Comparison of ENCODE assay signal across 1 cellular context in the genomic region with DNA sequence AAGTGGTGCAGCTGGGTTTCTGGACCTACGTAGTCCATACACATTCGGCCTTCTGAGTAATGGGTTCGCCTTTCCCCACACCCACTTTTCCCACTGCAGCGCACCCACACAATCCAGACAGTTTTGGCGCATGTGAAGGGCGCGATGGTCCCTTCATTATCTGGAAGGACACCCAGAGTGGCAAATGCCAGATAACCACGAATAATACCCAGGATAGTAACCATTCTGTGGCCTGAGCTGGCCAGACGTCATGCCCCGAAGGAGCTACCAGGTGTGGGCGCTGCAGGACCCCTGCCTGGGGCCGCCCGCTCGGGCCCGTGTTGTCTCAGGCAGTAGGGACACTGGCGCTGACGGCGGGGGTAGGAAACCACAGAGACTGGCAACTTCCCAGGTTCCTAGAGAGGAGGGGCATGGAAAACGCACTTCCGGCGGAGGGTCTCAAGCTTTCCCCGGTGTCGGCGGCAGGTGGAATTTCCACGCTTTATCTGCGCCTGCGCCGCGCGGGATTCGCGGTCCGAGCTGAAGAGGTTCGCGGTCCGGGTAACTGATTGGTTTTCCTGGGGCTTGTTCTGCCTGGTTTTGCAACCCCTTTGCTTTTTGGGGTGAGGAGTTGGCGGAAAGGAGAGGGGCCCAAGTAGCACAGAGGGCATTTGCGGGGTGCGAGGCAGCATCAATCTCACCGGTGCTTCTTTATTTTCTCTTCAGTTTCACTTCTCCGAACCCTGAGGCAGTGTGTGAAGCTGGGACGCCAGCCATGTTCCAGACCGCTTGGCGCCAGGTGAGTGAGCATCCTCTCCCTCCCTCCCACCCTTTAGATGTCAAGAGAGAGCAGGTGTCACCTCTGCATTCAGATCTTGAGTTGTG.
TF ChIP-seq lines count a peak whose summit lies in the region.

A gene (plus strand): TSS at position 441 of the 864 bp plus-strand sequence. CDS start 314 bp downstream, at position 755.

TF ChIP-seq in HEK293, 187 proteins besides CTCF, POLR2A, EP300 and RAD21 (continued from another document and continues in another):
- TF ChIP-seq, protein P1, sequence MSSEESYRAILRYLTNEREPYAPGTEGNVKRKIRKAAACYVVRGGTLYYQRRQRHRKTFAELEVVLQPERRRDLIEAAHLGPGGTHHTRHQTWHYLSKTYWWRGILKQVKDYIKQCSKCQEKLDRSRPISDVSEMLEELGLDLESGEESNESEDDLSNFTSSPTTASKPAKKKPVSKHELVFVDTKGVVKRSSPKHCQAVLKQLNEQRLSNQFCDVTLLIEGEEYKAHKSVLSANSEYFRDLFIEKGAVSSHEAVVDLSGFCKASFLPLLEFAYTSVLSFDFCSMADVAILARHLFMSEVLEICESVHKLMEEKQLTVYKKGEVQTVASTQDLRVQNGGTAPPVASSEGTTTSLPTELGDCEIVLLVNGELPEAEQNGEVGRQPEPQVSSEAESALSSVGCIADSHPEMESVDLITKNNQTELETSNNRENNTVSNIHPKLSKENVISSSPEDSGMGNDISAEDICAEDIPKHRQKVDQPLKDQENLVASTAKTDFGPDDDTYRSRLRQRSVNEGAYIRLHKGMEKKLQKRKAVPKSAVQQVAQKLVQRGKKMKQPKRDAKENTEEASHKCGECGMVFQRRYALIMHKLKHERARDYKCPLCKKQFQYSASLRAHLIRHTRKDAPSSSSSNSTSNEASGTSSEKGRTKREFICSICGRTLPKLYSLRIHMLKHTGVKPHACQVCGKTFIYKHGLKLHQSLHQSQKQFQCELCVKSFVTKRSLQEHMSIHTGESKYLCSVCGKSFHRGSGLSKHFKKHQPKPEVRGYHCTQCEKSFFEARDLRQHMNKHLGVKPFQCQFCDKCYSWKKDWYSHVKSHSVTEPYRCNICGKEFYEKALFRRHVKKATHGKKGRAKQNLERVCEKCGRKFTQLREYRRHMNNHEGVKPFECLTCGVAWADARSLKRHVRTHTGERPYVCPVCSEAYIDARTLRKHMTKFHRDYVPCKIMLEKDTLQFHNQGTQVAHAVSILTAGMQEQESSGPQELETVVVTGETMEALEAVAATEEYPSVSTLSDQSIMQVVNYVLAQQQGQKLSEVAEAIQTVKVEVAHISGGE (tag by site-specific recombination; conservative IDR thresholded peaks at IDR 0.05; ENCODE audit: low read depth), result peak; percentile 80
- TF ChIP-seq ZNF560 (tag by site-specific recombination; IDR thresholded peaks at IDR 0.05; ENCODE audit: borderline replicate concordance), result no peak
- no peak for TF ChIP-seq ZNF416 (tag by site-specific recombination; IDR thresholded peaks at IDR 0.05)
- no peak for TF ChIP-seq ZNF654 (tag by site-specific recombination; IDR thresholded peaks at IDR 0.05; ENCODE audit: low read depth)
- TF ChIP-seq KLF8 (tag by site-specific recombination; IDR thresholded peaks at IDR 0.05), result no peak
- no peak for TF ChIP-seq ZNF324 (tag by site-specific recombination; IDR thresholded peaks at IDR 0.05)
- no peak for TF ChIP-seq ZNF837 (tag by site-specific recombination; IDR thresholded peaks at IDR 0.05)
- no peak for TF ChIP-seq ZNF529 (tag by site-specific recombination; IDR thresholded peaks at IDR 0.05; ENCODE audit: insufficient replicate concordance)
- TF ChIP-seq, protein P2, sequence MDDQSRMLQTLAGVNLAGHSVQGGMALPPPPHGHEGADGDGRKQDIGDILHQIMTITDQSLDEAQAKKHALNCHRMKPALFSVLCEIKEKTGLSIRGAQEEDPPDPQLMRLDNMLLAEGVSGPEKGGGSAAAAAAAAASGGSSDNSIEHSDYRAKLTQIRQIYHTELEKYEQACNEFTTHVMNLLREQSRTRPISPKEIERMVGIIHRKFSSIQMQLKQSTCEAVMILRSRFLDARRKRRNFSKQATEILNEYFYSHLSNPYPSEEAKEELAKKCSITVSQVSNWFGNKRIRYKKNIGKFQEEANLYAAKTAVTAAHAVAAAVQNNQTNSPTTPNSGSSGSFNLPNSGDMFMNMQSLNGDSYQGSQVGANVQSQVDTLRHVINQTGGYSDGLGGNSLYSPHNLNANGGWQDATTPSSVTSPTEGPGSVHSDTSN (CRISPR knock-in tag; IDR thresholded peaks at IDR 0.05), result no peak
- TF ChIP-seq, protein P3, sequence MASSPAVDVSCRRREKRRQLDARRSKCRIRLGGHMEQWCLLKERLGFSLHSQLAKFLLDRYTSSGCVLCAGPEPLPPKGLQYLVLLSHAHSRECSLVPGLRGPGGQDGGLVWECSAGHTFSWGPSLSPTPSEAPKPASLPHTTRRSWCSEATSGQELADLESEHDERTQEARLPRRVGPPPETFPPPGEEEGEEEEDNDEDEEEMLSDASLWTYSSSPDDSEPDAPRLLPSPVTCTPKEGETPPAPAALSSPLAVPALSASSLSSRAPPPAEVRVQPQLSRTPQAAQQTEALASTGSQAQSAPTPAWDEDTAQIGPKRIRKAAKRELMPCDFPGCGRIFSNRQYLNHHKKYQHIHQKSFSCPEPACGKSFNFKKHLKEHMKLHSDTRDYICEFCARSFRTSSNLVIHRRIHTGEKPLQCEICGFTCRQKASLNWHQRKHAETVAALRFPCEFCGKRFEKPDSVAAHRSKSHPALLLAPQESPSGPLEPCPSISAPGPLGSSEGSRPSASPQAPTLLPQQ (tag by site-specific recombination; IDR thresholded peaks at IDR 0.05), result no peak
- TF ChIP-seq ZNF510 (tag by site-specific recombination; IDR thresholded peaks at IDR 0.05; ENCODE audit: insufficient replicate concordance), result no peak
- TF ChIP-seq ZNF660 (tag by site-specific recombination; IDR thresholded peaks at IDR 0.05), result no peak
- TF ChIP-seq ZNF776 (tag by site-specific recombination; IDR thresholded peaks at IDR 0.05; ENCODE audit: borderline replicate concordance), result no peak
- TF ChIP-seq ZNF626 (tag by site-specific recombination; IDR thresholded peaks at IDR 0.05), result no peak
- TF ChIP-seq ZFP41 (tag by site-specific recombination; IDR thresholded peaks at IDR 0.05; ENCODE audit: borderline replicate concordance), result no peak
- TF ChIP-seq, protein P4, sequence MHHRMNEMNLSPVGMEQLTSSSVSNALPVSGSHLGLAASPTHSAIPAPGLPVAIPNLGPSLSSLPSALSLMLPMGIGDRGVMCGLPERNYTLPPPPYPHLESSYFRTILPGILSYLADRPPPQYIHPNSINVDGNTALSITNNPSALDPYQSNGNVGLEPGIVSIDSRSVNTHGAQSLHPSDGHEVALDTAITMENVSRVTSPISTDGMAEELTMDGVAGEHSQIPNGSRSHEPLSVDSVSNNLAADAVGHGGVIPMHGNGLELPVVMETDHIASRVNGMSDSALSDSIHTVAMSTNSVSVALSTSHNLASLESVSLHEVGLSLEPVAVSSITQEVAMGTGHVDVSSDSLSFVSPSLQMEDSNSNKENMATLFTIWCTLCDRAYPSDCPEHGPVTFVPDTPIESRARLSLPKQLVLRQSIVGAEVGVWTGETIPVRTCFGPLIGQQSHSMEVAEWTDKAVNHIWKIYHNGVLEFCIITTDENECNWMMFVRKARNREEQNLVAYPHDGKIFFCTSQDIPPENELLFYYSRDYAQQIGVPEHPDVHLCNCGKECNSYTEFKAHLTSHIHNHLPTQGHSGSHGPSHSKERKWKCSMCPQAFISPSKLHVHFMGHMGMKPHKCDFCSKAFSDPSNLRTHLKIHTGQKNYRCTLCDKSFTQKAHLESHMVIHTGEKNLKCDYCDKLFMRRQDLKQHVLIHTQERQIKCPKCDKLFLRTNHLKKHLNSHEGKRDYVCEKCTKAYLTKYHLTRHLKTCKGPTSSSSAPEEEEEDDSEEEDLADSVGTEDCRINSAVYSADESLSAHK (tag by site-specific recombination; IDR thresholded peaks at IDR 0.05), result no peak
- TF ChIP-seq SALL2 (tag by site-specific recombination; IDR thresholded peaks at IDR 0.05; ENCODE audit: borderline replicate concordance), result no peak
- TF ChIP-seq, protein P5, sequence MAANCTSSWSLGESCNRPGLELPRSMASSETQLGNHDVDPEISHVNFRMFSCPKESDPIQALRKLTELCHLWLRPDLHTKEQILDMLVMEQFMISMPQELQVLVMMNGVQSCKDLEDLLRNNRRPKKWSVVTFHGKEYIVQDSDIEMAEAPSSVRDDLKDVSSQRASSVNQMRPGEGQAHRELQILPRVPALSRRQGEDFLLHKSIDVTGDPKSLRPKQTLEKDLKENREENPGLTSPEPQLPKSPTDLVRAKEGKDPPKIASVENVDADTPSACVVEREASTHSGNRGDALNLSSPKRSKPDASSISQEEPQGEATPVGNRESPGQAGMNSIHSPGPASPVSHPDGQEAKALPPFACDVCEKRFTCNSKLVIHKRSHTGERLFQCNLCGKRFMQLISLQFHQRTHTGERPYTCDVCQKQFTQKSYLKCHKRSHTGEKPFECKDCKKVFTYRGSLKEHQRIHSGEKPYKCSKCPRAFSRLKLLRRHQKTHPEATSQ (tag by site-specific recombination; IDR thresholded peaks at IDR 0.05), result no peak
- no peak for TF ChIP-seq YY1 (tag by site-specific recombination; IDR thresholded peaks at IDR 0.05)
- TF ChIP-seq ZNF571 (tag by site-specific recombination; IDR thresholded peaks at IDR 0.05), result no peak
- TF ChIP-seq ZNF544 (tag by site-specific recombination; IDR thresholded peaks at IDR 0.05), result no peak
- TF ChIP-seq, protein P6, sequence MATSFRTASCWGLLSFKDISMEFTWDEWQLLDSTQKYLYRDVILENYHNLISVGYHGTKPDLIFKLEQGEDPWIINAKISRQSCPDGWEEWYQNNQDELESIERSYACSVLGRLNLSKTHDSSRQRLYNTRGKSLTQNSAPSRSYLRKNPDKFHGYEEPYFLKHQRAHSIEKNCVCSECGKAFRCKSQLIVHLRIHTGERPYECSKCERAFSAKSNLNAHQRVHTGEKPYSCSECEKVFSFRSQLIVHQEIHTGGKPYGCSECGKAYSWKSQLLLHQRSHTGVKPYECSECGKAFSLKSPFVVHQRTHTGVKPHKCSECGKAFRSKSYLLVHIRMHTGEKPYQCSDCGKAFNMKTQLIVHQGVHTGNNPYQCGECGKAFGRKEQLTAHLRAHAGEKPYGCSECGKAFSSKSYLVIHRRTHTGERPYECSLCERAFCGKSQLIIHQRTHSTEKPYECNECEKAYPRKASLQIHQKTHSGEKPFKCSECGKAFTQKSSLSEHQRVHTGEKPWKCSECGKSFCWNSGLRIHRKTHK (tag by site-specific recombination; IDR thresholded peaks at IDR 0.05), result no peak
- TF ChIP-seq ZNF530 (tag by site-specific recombination; IDR thresholded peaks at IDR 0.05; ENCODE audit: low read depth), result no peak
- TF ChIP-seq ZNF169 (tag by site-specific recombination; IDR thresholded peaks at IDR 0.05), result no peak
- TF ChIP-seq ZNF501 (tag by site-specific recombination; IDR thresholded peaks at IDR 0.05), result no peak
- TF ChIP-seq ZNF138 (tag by site-specific recombination; IDR thresholded peaks at IDR 0.05; ENCODE audit: borderline replicate concordance), result no peak
- no peak for TF ChIP-seq HOXD13 (CRISPR knock-in tag; IDR thresholded peaks at IDR 0.05; ENCODE audit: borderline replicate concordance)
- TF ChIP-seq, protein P7, sequence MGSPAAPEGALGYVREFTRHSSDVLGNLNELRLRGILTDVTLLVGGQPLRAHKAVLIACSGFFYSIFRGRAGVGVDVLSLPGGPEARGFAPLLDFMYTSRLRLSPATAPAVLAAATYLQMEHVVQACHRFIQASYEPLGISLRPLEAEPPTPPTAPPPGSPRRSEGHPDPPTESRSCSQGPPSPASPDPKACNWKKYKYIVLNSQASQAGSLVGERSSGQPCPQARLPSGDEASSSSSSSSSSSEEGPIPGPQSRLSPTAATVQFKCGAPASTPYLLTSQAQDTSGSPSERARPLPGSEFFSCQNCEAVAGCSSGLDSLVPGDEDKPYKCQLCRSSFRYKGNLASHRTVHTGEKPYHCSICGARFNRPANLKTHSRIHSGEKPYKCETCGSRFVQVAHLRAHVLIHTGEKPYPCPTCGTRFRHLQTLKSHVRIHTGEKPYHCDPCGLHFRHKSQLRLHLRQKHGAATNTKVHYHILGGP (tag by site-specific recombination; IDR thresholded peaks at IDR 0.05), result no peak
- TF ChIP-seq, protein P8, sequence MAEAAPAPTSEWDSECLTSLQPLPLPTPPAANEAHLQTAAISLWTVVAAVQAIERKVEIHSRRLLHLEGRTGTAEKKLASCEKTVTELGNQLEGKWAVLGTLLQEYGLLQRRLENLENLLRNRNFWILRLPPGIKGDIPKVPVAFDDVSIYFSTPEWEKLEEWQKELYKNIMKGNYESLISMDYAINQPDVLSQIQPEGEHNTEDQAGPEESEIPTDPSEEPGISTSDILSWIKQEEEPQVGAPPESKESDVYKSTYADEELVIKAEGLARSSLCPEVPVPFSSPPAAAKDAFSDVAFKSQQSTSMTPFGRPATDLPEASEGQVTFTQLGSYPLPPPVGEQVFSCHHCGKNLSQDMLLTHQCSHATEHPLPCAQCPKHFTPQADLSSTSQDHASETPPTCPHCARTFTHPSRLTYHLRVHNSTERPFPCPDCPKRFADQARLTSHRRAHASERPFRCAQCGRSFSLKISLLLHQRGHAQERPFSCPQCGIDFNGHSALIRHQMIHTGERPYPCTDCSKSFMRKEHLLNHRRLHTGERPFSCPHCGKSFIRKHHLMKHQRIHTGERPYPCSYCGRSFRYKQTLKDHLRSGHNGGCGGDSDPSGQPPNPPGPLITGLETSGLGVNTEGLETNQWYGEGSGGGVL (tag by site-specific recombination; IDR thresholded peaks at IDR 0.05), result no peak
- TF ChIP-seq ZNF624 (tag by site-specific recombination; IDR thresholded peaks at IDR 0.05), result no peak
- TF ChIP-seq GFI1B (tag by site-specific recombination; IDR thresholded peaks at IDR 0.05), result no peak
- TF ChIP-seq, protein P9, sequence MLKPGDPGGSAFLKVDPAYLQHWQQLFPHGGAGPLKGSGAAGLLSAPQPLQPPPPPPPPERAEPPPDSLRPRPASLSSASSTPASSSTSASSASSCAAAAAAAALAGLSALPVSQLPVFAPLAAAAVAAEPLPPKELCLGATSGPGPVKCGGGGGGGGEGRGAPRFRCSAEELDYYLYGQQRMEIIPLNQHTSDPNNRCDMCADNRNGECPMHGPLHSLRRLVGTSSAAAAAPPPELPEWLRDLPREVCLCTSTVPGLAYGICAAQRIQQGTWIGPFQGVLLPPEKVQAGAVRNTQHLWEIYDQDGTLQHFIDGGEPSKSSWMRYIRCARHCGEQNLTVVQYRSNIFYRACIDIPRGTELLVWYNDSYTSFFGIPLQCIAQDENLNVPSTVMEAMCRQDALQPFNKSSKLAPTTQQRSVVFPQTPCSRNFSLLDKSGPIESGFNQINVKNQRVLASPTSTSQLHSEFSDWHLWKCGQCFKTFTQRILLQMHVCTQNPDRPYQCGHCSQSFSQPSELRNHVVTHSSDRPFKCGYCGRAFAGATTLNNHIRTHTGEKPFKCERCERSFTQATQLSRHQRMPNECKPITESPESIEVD (tag by site-specific recombination; IDR thresholded peaks at IDR 0.05), result no peak
- no peak for TF ChIP-seq OVOL3 (tag by site-specific recombination; IDR thresholded peaks at IDR 0.05)
- TF ChIP-seq ZNF174 (tag by site-specific recombination; IDR thresholded peaks at IDR 0.05), result no peak
- TF ChIP-seq, protein P10, sequence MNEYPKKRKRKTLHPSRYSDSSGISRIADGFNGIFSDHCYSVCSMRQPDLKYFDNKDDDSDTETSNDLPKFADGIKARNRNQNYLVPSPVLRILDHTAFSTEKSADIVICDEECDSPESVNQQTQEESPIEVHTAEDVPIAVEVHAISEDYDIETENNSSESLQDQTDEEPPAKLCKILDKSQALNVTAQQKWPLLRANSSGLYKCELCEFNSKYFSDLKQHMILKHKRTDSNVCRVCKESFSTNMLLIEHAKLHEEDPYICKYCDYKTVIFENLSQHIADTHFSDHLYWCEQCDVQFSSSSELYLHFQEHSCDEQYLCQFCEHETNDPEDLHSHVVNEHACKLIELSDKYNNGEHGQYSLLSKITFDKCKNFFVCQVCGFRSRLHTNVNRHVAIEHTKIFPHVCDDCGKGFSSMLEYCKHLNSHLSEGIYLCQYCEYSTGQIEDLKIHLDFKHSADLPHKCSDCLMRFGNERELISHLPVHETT (tag by site-specific recombination; IDR thresholded peaks at IDR 0.05), result no peak
- no peak for TF ChIP-seq ZBTB8A (tag by site-specific recombination; IDR thresholded peaks at IDR 0.05)
